In the genomic region with DNA sequence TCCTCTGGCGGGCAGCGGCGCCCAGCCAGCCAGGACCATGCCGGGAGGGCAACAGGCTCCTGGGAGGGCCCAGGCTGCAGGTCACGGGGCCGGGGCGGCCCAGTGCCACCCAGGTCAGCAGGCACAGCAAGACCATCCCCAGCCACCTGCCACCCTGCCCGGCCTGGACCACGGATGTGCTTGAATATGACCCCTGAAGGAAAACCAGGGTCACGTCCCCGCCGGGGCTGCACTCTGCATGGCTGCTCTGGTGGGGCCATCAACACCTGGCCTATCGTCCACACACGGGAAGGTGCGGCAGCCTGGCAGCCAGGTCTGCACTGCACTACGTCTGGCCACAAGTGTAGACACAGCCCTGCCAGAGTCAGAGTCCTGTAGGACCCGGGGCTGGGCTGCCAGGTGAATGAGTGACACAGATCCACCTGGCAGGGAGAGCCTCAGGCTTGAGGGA, we compare ENCODE assay signal across 16 cellular contexts. TPM values are rescaled to one million over a fixed set of nuclear protein-coding genes. Genes with fewer than 3 reads are reported as not detected.
DNase-seq lines count a peak whose midpoint lies in the region; FAIRE-seq and TF ChIP-seq lines count a peak whose summit lies in the region.
"Had no signal": no experiment of that assay in that cellular context is flagged by ENCODE, and none has a peak within 500 bp of the region (broad histone marks: within the 10 kb centered on the region; RNA-seq: fewer than 3 reads in every experiment).

No MANE protein-coding gene starts in this region.

- H3K36me3 ChIP-seq in BLaER1 (no peaks in the 10 kb centered on the region), H7 (replicated peaks; ENCODE audit: control insufficient read depth, insufficient read depth, low read length) (no peaks in the 10 kb centered on the region; the same call in 1 of the 2 replicates), transverse colon (no peaks in the 10 kb centered on the region)
- H3K36me3 ChIP-seq: left lung had no signal

- H3K27me3 ChIP-seq in BLaER1 = no peaks in the 10 kb centered on the region
- no peaks in the 10 kb centered on the region for H3K27me3 ChIP-seq in H7 (ENCODE audit: control insufficient read depth, insufficient read depth, low read length)
- no peaks in the 10 kb centered on the region for H3K27me3 ChIP-seq in transverse colon

- peak overlapping the region; percentile 55 for H3K4me2 ChIP-seq in BLaER1
- H3K4me2 ChIP-seq: KMS-11 had no signal

- peaks cover 21% of the 10 kb centered on the region for H3K27me3 Mint-ChIP-seq in glutamatergic neuron (ENCODE audit: unreplicated experiment)
- peaks cover 5% of the 10 kb centered on the region for H3K27me3 Mint-ChIP-seq in activated T-helper 2 cell treated with anti-CD3 and anti-CD28 coated beads, Interferon-gamma antibody, Interleukin-2, Interleukin-4, amounts not matched to agents 10 μg/mL and 5 μg/mL and 100 μg/mL, durations not matched to agents 14 hours and 24 hours and 36 hours (ENCODE audit: low read depth)

- TF ChIP-seq EP300 in transverse colon (IDR thresholded peaks at IDR 0.05; ENCODE audit: low read depth) = no peak

- H3K4me1 ChIP-seq in BLaER1 = peaks cover 82% of the 10 kb centered on the region
- H3K4me1 ChIP-seq in transverse colon = peaks cover 14 to 38% (median 15%) of the 10 kb centered on the region in 4 donors

- peaks cover 30% of the 10 kb centered on the region for H3K4me1 Mint-ChIP-seq in glutamatergic neuron (ENCODE audit: low read depth, unreplicated experiment)
- H3K4me1 Mint-ChIP-seq in activated T-helper 2 cell treated with anti-CD3 and anti-CD28 coated beads, Interferon-gamma antibody, Interleukin-2, Interleukin-4, amounts not matched to agents 10 μg/mL and 5 μg/mL and 100 μg/mL, durations not matched to agents 14 hours and 24 hours and 36 hours (ENCODE audit: low read depth) = no peaks in the 10 kb centered on the region

- H3K27ac Mint-ChIP-seq in glutamatergic neuron (ENCODE audit: unreplicated experiment) = peak overlapping the region; percentile 59
- H3K27ac Mint-ChIP-seq in activated T-helper 2 cell treated with anti-CD3 and anti-CD28 coated beads, Interferon-gamma antibody, Interleukin-2, Interleukin-4, amounts not matched to agents 10 μg/mL and 5 μg/mL and 100 μg/mL, durations not matched to agents 14 hours and 24 hours and 36 hours = no peak overlapping the region

- in situ Hi-C loops in transverse colon (cut with MboI; ENCODE audit: low pct_ligation_motif_present in 1 of 4, low pct_unique_long_range_greater_than_20kb in 1 of 4, low sequenced_read_pairs in 3 of 4) = loop anchor here in 1 of 4 donors (25.0 kb wide), 1 partner anchor 179 kb away; no protein-coding TSS in a partner anchor

- H3K9ac ChIP-seq in BLaER1 = no peak overlapping the region
- H3K9ac ChIP-seq: KMS-11 had no signal

- intact Hi-C loops in posterior cingulate gyrus (cut with DNase I) = no loop called here
- intact Hi-C loops in activated T-helper 2 cell treated with anti-CD3 and anti-CD28 coated beads, Interferon-gamma antibody, Interleukin-2, Interleukin-4, amounts not matched to agents 10 μg/mL and 5 μg/mL and 100 μg/mL, durations not matched to agents 14 hours and 24 hours and 36 hours (cut with micrococcal nuclease) = no loop called here
- intact Hi-C loops in transverse colon (cut with DNase I; ENCODE audit: low total_unique reads) = loop anchor here (10.0 kb wide), 1 partner anchor 56 kb away; no protein-coding TSS in a partner anchor

- 0 out of 2 replicates have a peak, but pooled peaks cover 12% of the 10 kb centered on the region for H4K20me1 ChIP-seq in BLaER1

- H3K9me3 Mint-ChIP-seq in glutamatergic neuron (ENCODE audit: unreplicated experiment) = peaks cover 16% of the 10 kb centered on the region
- H3K9me3 Mint-ChIP-seq in activated T-helper 2 cell treated with anti-CD3 and anti-CD28 coated beads, Interferon-gamma antibody, Interleukin-2, Interleukin-4, amounts not matched to agents 10 μg/mL and 5 μg/mL and 100 μg/mL, durations not matched to agents 14 hours and 24 hours and 36 hours = peaks cover 8% of the 10 kb centered on the region

- peaks cover 9% of the 10 kb centered on the region for H3K36me3 Mint-ChIP-seq in glutamatergic neuron (ENCODE audit: unreplicated experiment)
- H3K36me3 Mint-ChIP-seq in activated T-helper 2 cell treated with anti-CD3 and anti-CD28 coated beads, Interferon-gamma antibody, Interleukin-2, Interleukin-4, amounts not matched to agents 10 μg/mL and 5 μg/mL and 100 μg/mL, durations not matched to agents 14 hours and 24 hours and 36 hours (ENCODE audit: low read depth) = no peaks in the 10 kb centered on the region

- FAIRE-seq in RCC 7860 (lab: Jason Lieb, UNC) = no peak
- FAIRE-seq: G401.6 had no signal

- H3K4me3 ChIP-seq in BLaER1 (no peak overlapping the region), H7 (ENCODE audit: insufficient read depth, low read depth, low read length) (no peak overlapping the region), transverse colon (no peak overlapping the region)
- H3K4me3 ChIP-seq: left lung had no signal

- DNase-seq in H7 = peak; percentile 36
- peak; percentile 21 for DNase-seq in glutamatergic neuron
- DNase-seq in posterior cingulate gyrus = peak in 6 of 10 donors; percentile 4 to 80 (median 30)
- DNase-seq in RCC 7860 (ENCODE audit: low spot score) = no peak
- DNase-seq in SIG-M5 (lab: John Stamatoyannopoulos, UW) = no peak
- no peak for DNase-seq in activated T-helper 2 cell treated with anti-CD3 and anti-CD28 coated beads, Interferon-gamma antibody, Interleukin-2, Interleukin-4, amounts not matched to agents 10 μg/mL and 5 μg/mL and 100 μg/mL, durations not matched to agents 14 hours and 24 hours and 36 hours (ENCODE audit: low spot score)
- no peak for DNase-seq in transverse colon
- DNase-seq: Calu3; central memory CD4-positive, alpha-beta T cell; NCI-H2171 treated with DMSO at 0.1 percent for 48 hours; NCI-H82; T-helper 1 cell had no signal

- TF ChIP-seq POLR2A in transverse colon (IDR thresholded peaks at IDR 0.05) = no peak

- H3K9me3 ChIP-seq in BLaER1 = peaks cover 10% of the 10 kb centered on the region
- no peaks in the 10 kb centered on the region for H3K9me3 ChIP-seq in transverse colon
- H3K9me3 ChIP-seq: left lung had no signal

- WGBS in transverse colon (ENCODE audit: low coverage in 1 of 2), 2 donors = 91 to 100% methylated on average over 1 to 16 of the region's 17 CpGs

- no peak overlapping the region for H3K27ac ChIP-seq in BLaER1
- H3K27ac ChIP-seq in transverse colon = no peak overlapping the region
- H3K27ac ChIP-seq: KMS-11, left lung had no signal

- H3K4me3 Mint-ChIP-seq in glutamatergic neuron (ENCODE audit: unreplicated experiment) = no peak overlapping the region
- no peak overlapping the region for H3K4me3 Mint-ChIP-seq in activated T-helper 2 cell treated with anti-CD3 and anti-CD28 coated beads, Interferon-gamma antibody, Interleukin-2, Interleukin-4, amounts not matched to agents 10 μg/mL and 5 μg/mL and 100 μg/mL, durations not matched to agents 14 hours and 24 hours and 36 hours (ENCODE audit: low read depth)

- no peak for TF ChIP-seq CTCF in glutamatergic neuron (IDR thresholded peaks at IDR 0.05; ENCODE audit: partially characterized antibody, unreplicated experiment)
- TF ChIP-seq CTCF in transverse colon (IDR thresholded peaks at IDR 0.05) = no peak

RNA-seq across cellular contexts. Expression of gene WNT9A, which starts 6.9 kb away (rescaled TPM):
- 3.2 and 4.0 TPM in 2 replicates for total RNA-seq in H7 (2014; rRNA removed; shearing (Covaris generic))
- total RNA-seq in glutamatergic neuron (ENCODE audit: unreplicated experiment) (13.8 TPM), transverse colon (1 to 10 TPM; 1.2 to 4.0 (median 1.8) TPM)
- 0.05 TPM in 1 of 2 replicates, not detected in the other for total RNA-seq in activated T-helper 2 cell treated with anti-CD3 and anti-CD28 coated beads, Interferon-gamma antibody, Interleukin-2, Interleukin-4, amounts not matched to agents 10 μg/mL and 5 μg/mL and 100 μg/mL, durations not matched to agents 14 hours and 24 hours and 36 hours

Comparison
In these comparisons a context has a peak if more than half of its experiments do, and no peak if none do; other contexts are left out.
1. DNase-seq: peak in H7 (single experiment), glutamatergic neuron (single experiment) and posterior cingulate gyrus (6 of 10); none in RCC 7860 (single experiment), SIG-M5 (single experiment), activated T-helper 2 cell treated with anti-CD3 and anti-CD28 coated beads, Interferon-gamma antibody, Interleukin-2, Interleukin-4, amounts not matched to agents 10 μg/mL and 5 μg/mL and 100 μg/mL, durations not matched to agents 14 hours and 24 hours and 36 hours (single experiment) and transverse colon (single experiment).